Comparison of ENCODE assay signal across 4 cellular contexts in the genomic region with DNA sequence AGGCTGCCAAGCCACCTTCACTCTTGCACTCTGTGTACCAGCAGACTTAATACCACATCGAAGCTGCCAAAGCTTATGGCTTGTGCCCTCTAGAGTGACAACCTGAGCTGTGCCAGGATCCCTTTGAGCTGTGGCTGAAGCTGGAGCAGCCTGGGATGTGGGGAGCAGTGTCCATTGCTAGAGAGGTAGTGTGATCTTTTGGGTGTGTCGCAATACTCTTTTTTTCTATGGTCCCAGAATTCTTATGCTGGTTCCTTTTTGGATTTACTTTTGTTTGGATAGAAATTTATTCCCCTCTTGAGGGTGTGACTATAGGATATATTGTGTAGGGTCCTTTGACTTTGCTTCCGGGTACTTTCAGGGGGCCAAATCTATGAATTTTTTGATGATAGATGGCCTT. TPM values are rescaled to one million over a fixed set of nuclear protein-coding genes. Genes with fewer than 3 reads are reported as not detected.
"Had no signal": no experiment of that assay in that cellular context is flagged by ENCODE, and none has a peak within 500 bp of the region (broad histone marks: within the 10 kb centered on the region; RNA-seq: fewer than 3 reads in every experiment).

No MANE protein-coding gene starts in this region.

RNA-seq across cellular contexts. Expression of a gene that starts 32.7 kb away (rescaled TPM):
- total RNA-seq: HT-29, HT1080, K562 had no signal
- polyA plus RNA-seq: IgD-negative memory B cell, K562 had no signal
